Comparison of ENCODE assay signal across 8 cellular contexts in genomic region chr4:16082038-16082423, GRCh38. TPM values are rescaled to one million over a fixed set of nuclear protein-coding genes. Genes with fewer than 3 reads are reported as not detected.
DNase-seq lines count a peak whose midpoint lies in the region; TF ChIP-seq lines count a peak whose summit lies in the region.

No MANE protein-coding gene starts in this region.

- no peak overlapping the region for H3K27ac ChIP-seq in BLaER1
- no peak overlapping the region for H3K27ac ChIP-seq in esophagus muscularis mucosa (replicated peaks in 1 of 4)

- TF ChIP-seq POLR2A in esophagus muscularis mucosa (IDR thresholded peaks at IDR 0.05; ENCODE audit: low read depth): no peak

- intact Hi-C loops in esophagus muscularis mucosa (cut with DNase I): no loop called here

- H3K4me1 ChIP-seq in BLaER1: peaks cover 9% of the 10 kb centered on the region; the same call in 1 of the 2 replicates
- peaks cover 15 to 25% (median 22%) of the 10 kb centered on the region in 4 donors for H3K4me1 ChIP-seq in esophagus muscularis mucosa

- no peak overlapping the region for H3K4me2 ChIP-seq in BLaER1

- 39% methylated on average over 8 of the region's 17 CpGs for WGBS in esophagus muscularis mucosa

- H3K27me3 ChIP-seq in BLaER1: peaks cover 67% of the 10 kb centered on the region
- peaks cover 0 to 85% (median 24%) of the 10 kb centered on the region in 4 donors for H3K27me3 ChIP-seq in esophagus muscularis mucosa

- DNase-seq in NCI-H69 (lab: John Stamatoyannopoulos, UW): peak; percentile 29
- DNase-seq in esophagus muscularis mucosa (ENCODE audit: extremely low spot score): peak; percentile 68
- no peak for DNase-seq in osteocyte (ENCODE audit: extremely low spot score, unreplicated experiment)
- no peak for DNase-seq in Ammon's horn (ENCODE audit: low spot score)
- no peak for DNase-seq in RPMI8226
- no peak for DNase-seq in MV-4-11 (lab: John Stamatoyannopoulos, UW)
- DNase-seq in NCI-H345 (lab: John Stamatoyannopoulos, UW): no peak

- TF ChIP-seq EP300 in esophagus muscularis mucosa (IDR thresholded peaks at IDR 0.05): no peak

- H3K4me3 ChIP-seq in BLaER1 (peak overlapping the region; percentile 48; the same call in 1 of the 2 replicates), esophagus muscularis mucosa (peak overlapping the region; percentile 51 to 60 (median 54))

- no peak overlapping the region for H3K9ac ChIP-seq in BLaER1

- peak overlapping the region; percentile 71 for H3K4me3 Mint-ChIP-seq in osteocyte (ENCODE audit: unreplicated experiment)

- peaks cover 7% of the 10 kb centered on the region; the same call in 1 of the 2 replicates for H4K20me1 ChIP-seq in BLaER1

- peaks cover 3% of the 10 kb centered on the region; the same call in 1 of the 2 replicates for H3K36me3 ChIP-seq in BLaER1
- no peaks in the 10 kb centered on the region for H3K36me3 ChIP-seq in esophagus muscularis mucosa

- H3K9me3 Mint-ChIP-seq in osteocyte (ENCODE audit: unreplicated experiment): no peaks in the 10 kb centered on the region

- H3K27ac Mint-ChIP-seq in osteocyte (ENCODE audit: unreplicated experiment): no peak overlapping the region

- H3K4me1 Mint-ChIP-seq in osteocyte (ENCODE audit: unreplicated experiment): peaks cover 17% of the 10 kb centered on the region

- TF ChIP-seq CTCF in esophagus muscularis mucosa (IDR thresholded peaks at IDR 0.05) (no peak), osteocyte (IDR thresholded peaks at IDR 0.05) (no peak)

- H3K9me3 ChIP-seq in BLaER1: peaks cover 40% of the 10 kb centered on the region
- peaks cover 0 to 10% (median 5%) of the 10 kb centered on the region in 4 donors for H3K9me3 ChIP-seq in esophagus muscularis mucosa

- H3K36me3 Mint-ChIP-seq in osteocyte (ENCODE audit: unreplicated experiment): no peaks in the 10 kb centered on the region

- H3K27me3 Mint-ChIP-seq in osteocyte (ENCODE audit: unreplicated experiment): peaks cover 78% of the 10 kb centered on the region

RNA-seq across cellular contexts. Expression of gene PROM1, which starts 1.8 kb away (rescaled TPM):
- 1 to 10 TPM; 3.3 to 4.6 (median 4.0) TPM for total RNA-seq in esophagus muscularis mucosa
- total RNA-seq in osteocyte: not detected in 2 replicates

Comparison
In these comparisons a context has a peak if more than half of its experiments do, and no peak if none do; other contexts are left out.
1. DNase-seq: peak in NCI-H69 (single experiment) and esophagus muscularis mucosa (single experiment); none in osteocyte (single experiment), Ammon's horn (single experiment), RPMI8226 (single experiment), MV-4-11 (single experiment) and NCI-H345 (single experiment).